In genomic region chr11:118928108-118928869, GRCh38 we compare ENCODE assay signal across 1 cellular context.
TF ChIP-seq lines count a peak whose summit lies in the region.

No MANE protein-coding gene starts in this region.

TF ChIP-seq in GM12878, 131 proteins besides CTCF, POLR2A, EP300 and RAD21 (continued from another document and continues in another):
- TF ChIP-seq E4F1 (IDR thresholded peaks at IDR 0.05; ENCODE audit: borderline replicate concordance, partially characterized antibody) (no peak), NFYA (IDR thresholded peaks at IDR 0.05; ENCODE audit: borderline replicate concordance, low read depth, low read length) (peak; percentile 25; the same call in 1 of the 2 replicates), CREM (IDR thresholded peaks at IDR 0.05; ENCODE audit: low read depth) (peak; percentile 82), USF2 (IDR thresholded peaks at IDR 0.05; ENCODE audit: borderline replicate concordance, low read depth, low read length) (peak; percentile 65), HDAC2 (IDR thresholded peaks at IDR 0.05) (peak; percentile 62; the same call in 1 of the 2 replicates), PKNOX1 (IDR thresholded peaks at IDR 0.05) (peak; percentile 99), EZH2 (IDR thresholded peaks at IDR 0.05; ENCODE audit: borderline replicate concordance, control insufficient read depth, low read depth, low read length) (no peak), ZSCAN29 (IDR thresholded peaks at IDR 0.05) (no peak), SIX5 (IDR thresholded peaks at IDR 0.05; ENCODE audit: low read depth, low read length, severe bottlenecking) (no peak), ZNF217 (IDR thresholded peaks at IDR 0.05) (peak; percentile 80), REST (IDR thresholded peaks at IDR 0.05; ENCODE audit: low read depth, low read length) (no peak), NR2F1 (conservative IDR thresholded peaks at IDR 0.05) (peak; percentile 20; the same call in 1 of the 2 replicates), NKRF (conservative IDR thresholded peaks at IDR 0.05) (peak; percentile 56), RBBP5 (conservative IDR thresholded peaks at IDR 0.05) (no peak), MLLT1 (IDR thresholded peaks at IDR 0.05) (peak; percentile 69), MYB (IDR thresholded peaks at IDR 0.05; ENCODE audit: borderline replicate concordance, low read depth, low read length) (no peak), SREBF2 (IDR thresholded peaks at IDR 0.05; ENCODE audit: low read length) (no peak), MXI1 (IDR thresholded peaks at IDR 0.05; ENCODE audit: low read depth, low read length) (peak; percentile 53), ZBTB33 (IDR thresholded peaks at IDR 0.05) (peak; percentile 62; the same call in 1 of the 2 replicates), ZNF687 (IDR thresholded peaks at IDR 0.05) (peak; percentile 62), ESRRA (IDR thresholded peaks at IDR 0.05; ENCODE audit: low read length) (no peak), ZBTB11 (CRISPR knock-in tag; IDR thresholded peaks at IDR 0.05) (no peak), RFX5 (IDR thresholded peaks at IDR 0.05; ENCODE audit: low read depth, low read length) (peak; percentile 16; the same call in 1 of the 2 replicates), RB1 (IDR thresholded peaks at IDR 0.05; ENCODE audit: borderline replicate concordance) (0 out of 2 replicates have a peak, but pooled peaks have one; percentile 38), PAX5 (IDR thresholded peaks at IDR 0.05; ENCODE audit: borderline replicate concordance, low read depth, low read length) (peak; percentile 62; the same call in 1 of the 2 replicates), HDAC6 (IDR thresholded peaks at IDR 0.05; ENCODE audit: unreplicated experiment) (no peak), SMARCA5 (IDR thresholded peaks at IDR 0.05) (peak; percentile 93), USF1 (IDR thresholded peaks at IDR 0.05; ENCODE audit: borderline replicate concordance, extremely low read length, insufficient read depth, low read depth, low read length) (peak; percentile 83), EGR1 (IDR thresholded peaks at IDR 0.05; ENCODE audit: borderline replicate concordance in 1 of 2, low read depth in 2 of 2, low read length in 2 of 2) (peak in 1 of 2 experiments; percentile 28; a peak in 1 of 3 replicates)
